Comparison of ENCODE assay signal across 9 cellular contexts in the genomic region with DNA sequence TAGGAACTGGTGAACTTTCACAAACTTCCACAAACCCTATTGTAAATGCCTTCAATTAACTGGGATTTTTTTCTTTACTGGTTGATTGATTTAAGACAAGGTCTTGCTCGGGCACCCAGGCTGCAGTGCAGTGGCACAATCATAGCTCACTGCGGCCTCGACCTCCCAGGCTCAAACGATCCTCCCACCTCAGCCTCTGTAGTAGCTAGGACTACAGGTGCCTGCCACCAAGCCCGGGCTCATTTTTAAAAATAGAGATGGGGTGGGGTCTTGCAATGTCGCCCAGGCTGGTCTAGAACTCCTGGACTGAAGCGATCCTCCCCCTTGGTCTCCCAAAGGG. TPM values are rescaled to one million over a fixed set of nuclear protein-coding genes. Genes with fewer than 3 reads are reported as not detected.
A peak's percentile ranks its signal among the peaks of the same experiment; 100 is the strongest.
DNase-seq lines count a peak whose midpoint lies in the region; ATAC-seq and TF ChIP-seq lines count a peak whose summit lies in the region.
"Had no signal": no experiment of that assay in that cellular context is flagged by ENCODE, and none has a peak within 500 bp of the region (broad histone marks: within the 10 kb centered on the region; RNA-seq: fewer than 3 reads in every experiment).

No MANE protein-coding gene starts in this region.

- peak overlapping the region; percentile 96 for H2AFZ ChIP-seq in neural progenitor cell (replicated peaks)

- peak overlapping the region; percentile 83 for H3K4me2 ChIP-seq in neural progenitor cell

- peak; percentile 7 for ATAC-seq in effector memory CD8-positive, alpha-beta T cell (replicated peaks)
- ATAC-seq in GM18517 (IDR thresholded peaks at IDR 0.05; ENCODE audit: unreplicated experiment) (no peak), GM18873 (IDR thresholded peaks at IDR 0.05; ENCODE audit: low FRiP score, unreplicated experiment) (no peak), GM21390 (IDR thresholded peaks at IDR 0.05; ENCODE audit: unreplicated experiment) (no peak)

- H3K27ac Mint-ChIP-seq in CD14-positive monocyte: peak overlapping the region in 1 of 7 donors; percentile 24
- no peak overlapping the region for H3K27ac Mint-ChIP-seq in effector memory CD8-positive, alpha-beta T cell
- no peak overlapping the region for H3K27ac Mint-ChIP-seq in neural progenitor cell

- peaks cover 7% of the 10 kb centered on the region for H3K4me1 ChIP-seq in neural progenitor cell

- H3K36me3 ChIP-seq in MG63: no peaks in the 10 kb centered on the region
- H3K36me3 ChIP-seq in neural progenitor cell: no peaks in the 10 kb centered on the region

- peak overlapping the region; percentile 96 to 98 for H3K4me3 Mint-ChIP-seq in CD14-positive monocyte
- H3K4me3 Mint-ChIP-seq in effector memory CD8-positive, alpha-beta T cell: peak overlapping the region; percentile 73 to 80
- H3K4me3 Mint-ChIP-seq in neural progenitor cell: peak overlapping the region; percentile 78

- intact Hi-C loops in CD14-positive monocyte (cut with micrococcal nuclease): no loop called here

- DNase-seq in CD14-positive monocyte (ENCODE audit: low spot score): peak; percentile 33
- DNase-seq in MG63: no peak
- DNase-seq in effector memory CD8-positive, alpha-beta T cell: no peak
- no peak for DNase-seq in neural progenitor cell (ENCODE audit: low spot score)
- DNase-seq in RKO (ENCODE audit: low spot score): no peak

- H3K9ac ChIP-seq in neural progenitor cell: no peak overlapping the region

- H4K20me1 ChIP-seq in neural progenitor cell (ENCODE audit: low read depth): no peaks in the 10 kb centered on the region

- peaks cover 10% of the 10 kb centered on the region for H3F3A ChIP-seq in neural progenitor cell (ENCODE audit: low read depth)

- no peak for TF ChIP-seq CTCF in CD14-positive monocyte (IDR thresholded peaks at IDR 0.05)
- no peak for TF ChIP-seq CTCF in neural progenitor cell (IDR thresholded peaks at IDR 0.05)

- no peaks in the 10 kb centered on the region for H3K79me2 ChIP-seq in neural progenitor cell (ENCODE audit: low read depth)

- H3K4me1 Mint-ChIP-seq in CD14-positive monocyte (peaks cover 39% of the 10 kb centered on the region), neural progenitor cell (peaks cover 16% of the 10 kb centered on the region)
- H3K4me1 Mint-ChIP-seq in effector memory CD8-positive, alpha-beta T cell (ENCODE audit: low read depth in 2 of 2): peaks cover 5 to 7% of the 10 kb centered on the region in 2 donors

- no peaks in the 10 kb centered on the region for H3K27me3 ChIP-seq in MG63
- H3K27me3 ChIP-seq in neural progenitor cell: peaks cover 11% of the 10 kb centered on the region

- peaks cover 4 to 6% (median 4%) of the 10 kb centered on the region in 3 donors for H3K27me3 Mint-ChIP-seq in CD14-positive monocyte (ENCODE audit: low read depth in 3 of 3)
- peaks cover 32 to 42% of the 10 kb centered on the region in 2 donors for H3K27me3 Mint-ChIP-seq in effector memory CD8-positive, alpha-beta T cell
- peaks cover 11% of the 10 kb centered on the region for H3K27me3 Mint-ChIP-seq in neural progenitor cell (ENCODE audit: insufficient read depth, low read depth)

- H3K27ac ChIP-seq in neural progenitor cell: no peak overlapping the region

- H3K4me3 ChIP-seq in MG63 (peak overlapping the region; percentile 26), neural progenitor cell (peak overlapping the region; percentile 46)

- H3K9me3 ChIP-seq in MG63 (no peaks in the 10 kb centered on the region), neural progenitor cell (ENCODE audit: low read depth) (no peaks in the 10 kb centered on the region)

- H3K9me3 Mint-ChIP-seq in CD14-positive monocyte (peaks cover 0 to 4% (median 0%) of the 10 kb centered on the region in 7 donors), neural progenitor cell (no peaks in the 10 kb centered on the region)
- no peaks in the 10 kb centered on the region for H3K9me3 Mint-ChIP-seq in effector memory CD8-positive, alpha-beta T cell

- H3K36me3 Mint-ChIP-seq in CD14-positive monocyte (no peaks in the 10 kb centered on the region), neural progenitor cell (no peaks in the 10 kb centered on the region)
- H3K36me3 Mint-ChIP-seq in effector memory CD8-positive, alpha-beta T cell (ENCODE audit: insufficient read depth): no peaks in the 10 kb centered on the region

RNA-seq across cellular contexts. Expression of gene POLA2, which starts 35.7 kb away (rescaled TPM):
- polyA plus RNA-seq in CD14-positive monocyte: 1 to 10 TPM; 4.0 to 5.2 TPM
- total RNA-seq in MG63 (2014; rRNA removed; shearing (Covaris generic); ENCODE audit: low replicate concordance): 4.6 and 8.9 TPM in 2 replicates
- total RNA-seq in neural progenitor cell (ENCODE audit: low replicate concordance): 33.3 and 47.7 TPM in 2 replicates

RNA-seq across cellular contexts. Expression of gene CAPN1, which starts 44.3 kb away (rescaled TPM):
- 100 to 1,000 TPM; 129 to 140 TPM for polyA plus RNA-seq in CD14-positive monocyte
- total RNA-seq in MG63 (2014; rRNA removed; shearing (Covaris generic); ENCODE audit: low replicate concordance): 99.3 and 167 TPM in 2 replicates
- 24.3 and 57.3 TPM in 2 replicates for total RNA-seq in neural progenitor cell (ENCODE audit: low replicate concordance)

RNA-seq across cellular contexts. Expression of gene SPDYC, which starts 56.0 kb away (rescaled TPM):
- polyA plus RNA-seq in CD14-positive monocyte: under 1 TPM in 1 of 2 donors, not detected in 1; 0.64 TPM
- not detected in 2 replicates for total RNA-seq in MG63 (2014; rRNA removed; shearing (Covaris generic); ENCODE audit: low replicate concordance)
- total RNA-seq in neural progenitor cell (ENCODE audit: low replicate concordance): not detected in 2 replicates
- total RNA-seq: subcutaneous adipose tissue had no signal
